16 cellular contexts compared by ENCODE assay signal in the genomic region with DNA sequence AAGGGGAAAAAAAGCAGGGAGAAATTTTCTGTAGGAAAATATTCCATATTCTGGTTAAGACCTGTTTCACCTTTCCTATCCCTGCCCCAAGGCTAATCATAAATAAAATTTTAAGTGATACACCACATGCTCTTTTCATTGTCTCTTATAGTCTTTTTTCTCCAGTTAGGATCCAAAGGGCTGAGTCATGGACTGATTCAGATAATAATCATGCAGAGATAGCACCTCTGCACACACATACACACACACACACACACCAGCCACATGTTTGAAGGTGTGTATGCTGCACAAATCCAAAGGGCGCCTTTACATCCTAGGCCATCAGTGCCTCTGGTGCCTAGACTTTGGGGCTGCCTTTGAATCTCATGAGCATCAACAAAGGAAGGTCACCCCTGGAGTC. TPM values are rescaled to one million over a fixed set of nuclear protein-coding genes. Genes with fewer than 3 reads are reported as not detected.
A peak's percentile ranks its signal among the peaks of the same experiment; 100 is the strongest.
DNase-seq lines count a peak whose midpoint lies in the region; ATAC-seq, FAIRE-seq and TF ChIP-seq lines count a peak whose summit lies in the region.
"Had no signal": no experiment of that assay in that cellular context is flagged by ENCODE, and none has a peak within 500 bp of the region (broad histone marks: within the 10 kb centered on the region; RNA-seq: fewer than 3 reads in every experiment).

No MANE protein-coding gene starts in this region.

- POLR2A ChIA-PET in Panc1 (lab: Charles Lee), result no interaction called here
- POLR2A ChIA-PET in endothelial cell of umbilical vein (lab: Charles Lee), result interaction anchor here (0.6 kb wide), 1 partner anchor 1360 kb away, joined by 3 read pairs; no protein-coding TSS in a partner anchor

- H3K4me2 ChIP-seq in endothelial cell of umbilical vein (ENCODE audit: insufficient read depth, low read length) (no peak overlapping the region), osteoblast (ENCODE audit: insufficient read depth, low read length) (no peak overlapping the region)

- ATAC-seq in Panc1 (0 out of 2 replicates have a peak, but pooled peaks have one; percentile 43), HG03039 (IDR thresholded peaks at IDR 0.05; ENCODE audit: unreplicated experiment) (no peak)
- ATAC-seq: naive thymus-derived CD8-positive, alpha-beta T cell; psoas muscle had no signal

- no peaks in the 10 kb centered on the region for H3K27me3 ChIP-seq in Panc1 (ENCODE audit: control insufficient read depth, insufficient read depth, low read length)
- peaks cover 0 to 3% of the 10 kb centered on the region in 2 experiments for H3K27me3 ChIP-seq in endothelial cell of umbilical vein (ENCODE audit: control insufficient read depth in 2 of 2, insufficient read depth in 2 of 2, low read length in 2 of 2)
- no peaks in the 10 kb centered on the region for H3K27me3 ChIP-seq in osteoblast (ENCODE audit: insufficient read depth, low read length)
- H3K27me3 ChIP-seq in WERI-Rb-1 (ENCODE audit: insufficient read depth, low read depth, severe bottlenecking), result no peaks in the 10 kb centered on the region
- H3K27me3 ChIP-seq: testis had no signal

- TF ChIP-seq POLR2A in endothelial cell of umbilical vein (IDR thresholded peaks at IDR 0.05; ENCODE audit: low read depth, low read length), result no peak
- no peak for TF ChIP-seq POLR2A in erythroblast (IDR thresholded peaks at IDR 0.05; ENCODE audit: low read length)

- peak; percentile 28 for DNase-seq in GM03348 (ENCODE audit: low spot score)
- DNase-seq in Panc1 (ENCODE audit: low read depth, low spot score), result peak; percentile 17
- DNase-seq in endothelial cell of umbilical vein (ENCODE audit: low read depth, low spot score), result no peak
- DNase-seq in osteoblast (ENCODE audit: insufficient read length, low spot score, missing footprints), result peak; percentile 8
- DNase-seq in inferior parietal cortex (ENCODE audit: extremely low spot score), result no peak
- no peak for DNase-seq in WERI-Rb-1
- no peak for DNase-seq in erythroblast (lab: John Stamatoyannopoulos, UW)
- DNase-seq: activated CD4-positive, CD25-positive, alpha-beta regulatory T cell treated with anti-CD3 and anti-CD28 coated beads, Interleukin-2, amount 50 U/mL, for 72 hours; hypothalamus; naive thymus-derived CD8-positive, alpha-beta T cell; NCI-H1417 treated with DMSO at 0.1 percent for 48 hours; NCI-H2227 treated with DMSO at 0.1 percent for 48 hours; psoas muscle; testis had no signal

- H3K9me3 ChIP-seq in Panc1 (ENCODE audit: control insufficient read depth, insufficient read depth, low read depth, low read length) (no peaks in the 10 kb centered on the region), endothelial cell of umbilical vein (replicated peaks; ENCODE audit: control insufficient read depth, insufficient read depth, low read length) (no peaks in the 10 kb centered on the region), osteoblast (ENCODE audit: low read depth, low read length) (no peaks in the 10 kb centered on the region), WERI-Rb-1 (ENCODE audit: severe bottlenecking) (no peaks in the 10 kb centered on the region)
- H3K9me3 ChIP-seq: psoas muscle, testis had no signal

- H3K9ac ChIP-seq in endothelial cell of umbilical vein (replicated peaks; ENCODE audit: extremely low read depth, insufficient read depth, low read length), result no peak overlapping the region

- TF ChIP-seq CTCF in Panc1 (IDR thresholded peaks at IDR 0.05) (no peak), endothelial cell of umbilical vein (IDR thresholded peaks at IDR 0.05; ENCODE audit: extremely low read depth in 1 of 2, insufficient read depth in 1 of 2, low read depth in 1 of 2, low read length in 2 of 2) (no peak), osteoblast (IDR thresholded peaks at IDR 0.05; ENCODE audit: extremely low read depth, low read depth, low read length) (no peak), WERI-Rb-1 (IDR thresholded peaks at IDR 0.05; ENCODE audit: low read depth, low read length) (no peak)

- H3K4me3 ChIP-seq in Panc1 (ENCODE audit: low read depth in 2 of 2, low read length in 2 of 2) (no peak overlapping the region), endothelial cell of umbilical vein (replicated peaks in 1 of 3; ENCODE audit: insufficient read depth in 1 of 3, low read depth in 1 of 3, low read length in 3 of 3) (no peak overlapping the region), osteoblast (ENCODE audit: insufficient read depth, low read length) (no peak overlapping the region), WERI-Rb-1 (ENCODE audit: low read depth, low read length) (no peak overlapping the region)
- H3K4me3 ChIP-seq: psoas muscle, testis had no signal

- no peaks in the 10 kb centered on the region for H3K79me2 ChIP-seq in endothelial cell of umbilical vein (ENCODE audit: control insufficient read depth, insufficient read depth, low read length)
- H3K79me2 ChIP-seq in osteoblast (ENCODE audit: insufficient read depth, low read length), result no peaks in the 10 kb centered on the region

- H3K27ac ChIP-seq in Panc1 (ENCODE audit: low read length) (no peak overlapping the region), endothelial cell of umbilical vein (ENCODE audit: insufficient read depth, low read depth, low read length) (no peak overlapping the region), osteoblast (ENCODE audit: low read depth, low read length) (no peak overlapping the region), WERI-Rb-1 (no peak overlapping the region)
- H3K27ac ChIP-seq: C4-2B, psoas muscle, testis had no signal

- H2AFZ ChIP-seq in endothelial cell of umbilical vein (ENCODE audit: low read depth, low read length), result no peak overlapping the region
- H2AFZ ChIP-seq in osteoblast (ENCODE audit: low read length), result no peak overlapping the region

- no peak for FAIRE-seq in endothelial cell of umbilical vein (lab: Jason Lieb, UNC)

- CTCF ChIA-PET in Panc1 (lab: Charles Lee), result no interaction called here
- CTCF ChIA-PET in endothelial cell of umbilical vein (lab: Charles Lee), result no interaction called here

- intact Hi-C loops in Panc1 (cut with micrococcal nuclease; ENCODE audit: unreplicated experiment), result no loop called here
- intact Hi-C loops in endothelial cell of umbilical vein (cut with micrococcal nuclease), result no loop called here

- no TSS peak for BruUV-seq in Panc1 (replicated peaks; lab: Mats Ljungman, UMichigan)
- BruUV-seq in endothelial cell of umbilical vein (replicated peaks; lab: Mats Ljungman, UMichigan), result no TSS peak

- H4K20me1 ChIP-seq in endothelial cell of umbilical vein (replicated peaks; ENCODE audit: control insufficient read depth, extremely low read depth, insufficient read depth, low read length) (no peaks in the 10 kb centered on the region), osteoblast (ENCODE audit: insufficient read depth, low read length) (no peaks in the 10 kb centered on the region)

- dilution Hi-C loops in endothelial cell of umbilical vein (cut with MboI; ENCODE audit: extremely low pct_ligation_motif_present, low sequenced_read_pairs), result no loop called here

- H3K4me1 ChIP-seq in Panc1 (ENCODE audit: control insufficient read depth, insufficient read depth, low read length) (no peaks in the 10 kb centered on the region), endothelial cell of umbilical vein (ENCODE audit: control insufficient read depth, extremely low read depth, insufficient read depth, low read length) (no peaks in the 10 kb centered on the region), osteoblast (ENCODE audit: insufficient read depth, low read length) (no peaks in the 10 kb centered on the region)
- H3K4me1 ChIP-seq: psoas muscle, testis had no signal

- H3K9me1 ChIP-seq in endothelial cell of umbilical vein (replicated peaks; ENCODE audit: control insufficient read depth, extremely low read depth, insufficient read depth, low read length), result no peaks in the 10 kb centered on the region

- in situ Hi-C loops in Panc1 (cut with HindIII; ENCODE audit: low pct_unique_long_range_greater_than_20kb, low sequenced_read_pairs), result no loop called here

- H3K36me3 ChIP-seq in Panc1 (ENCODE audit: control insufficient read depth, insufficient read depth, low read length), result no peaks in the 10 kb centered on the region
- no peaks in the 10 kb centered on the region for H3K36me3 ChIP-seq in endothelial cell of umbilical vein (ENCODE audit: control insufficient read depth in 2 of 2, extremely low read depth in 1 of 2, insufficient read depth in 2 of 2, low read length in 2 of 2)
- H3K36me3 ChIP-seq in osteoblast (ENCODE audit: insufficient read depth, low read length), result no peaks in the 10 kb centered on the region
- H3K36me3 ChIP-seq in WERI-Rb-1, result no peaks in the 10 kb centered on the region

TF ChIP-seq in endothelial cell of umbilical vein, 7 proteins besides CTCF, POLR2A, EP300 and RAD21:
- TF ChIP-seq MYC (IDR thresholded peaks at IDR 0.05; ENCODE audit: low read depth, low read length) (no peak), FOS (IDR thresholded peaks at IDR 0.05; ENCODE audit: borderline replicate concordance, insufficient read depth, low read length) (peak; percentile 7)

RNA-seq across cellular contexts. Expression of a gene that starts 35.5 kb away (rescaled TPM):
- total RNA-seq in Panc1 (2021; ENCODE audit: unreplicated experiment) (11.1 TPM), endothelial cell of umbilical vein (11.8 and 12.0 TPM in 2 replicates), osteoblast (10.9 and 13.3 TPM in 2 replicates)
- 4.1 TPM for polyA plus RNA-seq in Panc1 (2012; ENCODE audit: insufficient read length)
- 1.1 and 1.4 TPM in 2 replicates for polyA plus RNA-seq in endothelial cell of umbilical vein
- polyA plus RNA-seq in endothelial cell of umbilical vein (2011; cell fraction: cytosol; rRNA removed), result 2.2 TPM in 2 replicates
- polyA plus RNA-seq in endothelial cell of umbilical vein (2011; cell fraction: nucleus; rRNA removed), result 3.8 and 4.6 TPM in 2 replicates
- polyA plus RNA-seq in endothelial cell of umbilical vein (2012), result 6.9 and 9.7 TPM in 2 replicates
- 3.5 and 4.5 TPM in 2 replicates for polyA minus RNA-seq in endothelial cell of umbilical vein
- 2.4 TPM for polyA minus RNA-seq in endothelial cell of umbilical vein (2011; cell fraction: cytosol; rRNA and poly(A)+ RNA removed)
- 16.7 and 20.4 TPM in 2 replicates for polyA minus RNA-seq in endothelial cell of umbilical vein (2011; cell fraction: nucleus; rRNA and poly(A)+ RNA removed)

Comparison
In these comparisons a context has a peak if more than half of its experiments do, and no peak if none do; other contexts are left out.
1. DNase-seq: peak in GM03348 (single experiment), Panc1 (single experiment) and osteoblast (single experiment); none in endothelial cell of umbilical vein (single experiment), inferior parietal cortex (single experiment), WERI-Rb-1 (single experiment) and erythroblast (0 of 2).